1 cellular context compared by ENCODE assay signal in the genomic region with DNA sequence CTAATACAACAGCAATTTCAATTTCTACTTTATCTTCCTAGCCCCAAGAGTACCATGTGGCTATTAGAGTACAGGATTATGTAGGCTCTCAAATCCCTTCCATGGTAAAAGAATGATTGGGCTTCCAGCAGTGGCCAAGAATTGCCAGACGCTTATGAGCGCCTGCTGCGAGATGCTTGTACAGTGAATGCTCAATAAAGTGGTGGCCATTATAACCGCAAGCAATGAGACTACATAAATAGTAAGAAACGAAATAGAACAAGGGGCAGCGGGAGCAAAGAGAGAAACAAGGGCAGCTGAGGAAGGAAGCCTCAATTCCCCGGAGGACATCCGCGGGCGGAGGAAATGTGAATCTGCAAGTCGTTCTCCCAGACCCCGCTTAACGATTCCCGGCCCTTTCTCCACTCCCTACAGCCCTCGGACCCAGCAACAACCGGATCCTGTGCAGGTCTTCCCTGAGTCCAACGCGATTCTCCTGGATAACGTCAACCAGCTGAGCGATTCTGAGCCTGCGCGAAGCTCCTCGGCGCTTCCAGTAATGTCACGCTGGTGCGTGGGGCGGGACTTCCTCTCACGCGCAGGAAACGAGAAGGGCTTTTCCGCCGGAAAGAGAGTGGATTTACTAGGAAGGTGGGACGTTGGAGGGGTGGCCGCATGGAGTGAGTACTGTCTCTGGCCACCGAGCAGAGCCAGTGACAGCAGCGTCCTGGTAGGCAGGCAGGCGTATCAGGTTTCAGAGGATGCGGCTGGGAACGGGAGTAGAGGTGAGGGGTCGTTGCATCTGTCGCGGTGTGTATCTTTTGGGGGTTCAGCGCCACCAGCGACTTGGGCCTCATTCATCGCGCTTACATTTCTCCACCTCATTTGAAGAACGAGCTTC.
TF ChIP-seq lines count a peak whose summit lies in the region.

No MANE protein-coding gene starts in this region.

TF ChIP-seq in WTC11, 78 proteins besides CTCF, POLR2A, EP300 and RAD21 (continued from another document and continues in another):
- TF ChIP-seq NR3C1 (CRISPR knock-in tag; conservative IDR thresholded peaks at IDR 0.05; ENCODE audit: low read depth) (no peak), MYBL2 (CRISPR knock-in tag; IDR thresholded peaks at IDR 0.05) (0 out of 2 replicates have a peak, but pooled peaks have one; percentile 32), SP1 (CRISPR knock-in tag; conservative IDR thresholded peaks at IDR 0.05) (peak; percentile 47; the same call in 1 of the 2 replicates), ESRRA (CRISPR knock-in tag; IDR thresholded peaks at IDR 0.05; ENCODE audit: borderline replicate concordance) (no peak), ZNF263 (CRISPR knock-in tag; IDR thresholded peaks at IDR 0.05; ENCODE audit: low read depth) (no peak), CREB1 (CRISPR knock-in tag; IDR thresholded peaks at IDR 0.05) (no peak), ZNF121 (CRISPR knock-in tag; IDR thresholded peaks at IDR 0.05) (no peak), EMX1 (CRISPR knock-in tag; IDR thresholded peaks at IDR 0.05) (no peak), ZNF423 (CRISPR knock-in tag; IDR thresholded peaks at IDR 0.05) (no peak), TP53 (CRISPR knock-in tag; IDR thresholded peaks at IDR 0.05) (no peak), SMAD3 (CRISPR knock-in tag; IDR thresholded peaks at IDR 0.05; ENCODE audit: borderline replicate concordance) (no peak), CBFB (CRISPR knock-in tag; IDR thresholded peaks at IDR 0.05; ENCODE audit: low read depth) (no peak), RELA (CRISPR knock-in tag; IDR thresholded peaks at IDR 0.05; ENCODE audit: borderline replicate concordance) (no peak), TCF7 (CRISPR knock-in tag; IDR thresholded peaks at IDR 0.05; ENCODE audit: low read depth) (no peak), NR2C2 (CRISPR knock-in tag; IDR thresholded peaks at IDR 0.05) (no peak), NR1H2 (CRISPR knock-in tag; IDR thresholded peaks at IDR 0.05) (no peak), SMAD4 (CRISPR knock-in tag; IDR thresholded peaks at IDR 0.05) (no peak), ELF4 (CRISPR knock-in tag; IDR thresholded peaks at IDR 0.05; ENCODE audit: low read depth) (no peak), TEAD4 (CRISPR knock-in tag; IDR thresholded peaks at IDR 0.05) (no peak), RORB (CRISPR knock-in tag; IDR thresholded peaks at IDR 0.05) (no peak), HMGA2 (CRISPR knock-in tag; IDR thresholded peaks at IDR 0.05) (no peak), OVOL2 (CRISPR knock-in tag; IDR thresholded peaks at IDR 0.05; ENCODE audit: borderline replicate concordance) (no peak), KAT7 (CRISPR knock-in tag; IDR thresholded peaks at IDR 0.05; ENCODE audit: borderline replicate concordance) (no peak)
- TF ChIP-seq, protein P1, sequence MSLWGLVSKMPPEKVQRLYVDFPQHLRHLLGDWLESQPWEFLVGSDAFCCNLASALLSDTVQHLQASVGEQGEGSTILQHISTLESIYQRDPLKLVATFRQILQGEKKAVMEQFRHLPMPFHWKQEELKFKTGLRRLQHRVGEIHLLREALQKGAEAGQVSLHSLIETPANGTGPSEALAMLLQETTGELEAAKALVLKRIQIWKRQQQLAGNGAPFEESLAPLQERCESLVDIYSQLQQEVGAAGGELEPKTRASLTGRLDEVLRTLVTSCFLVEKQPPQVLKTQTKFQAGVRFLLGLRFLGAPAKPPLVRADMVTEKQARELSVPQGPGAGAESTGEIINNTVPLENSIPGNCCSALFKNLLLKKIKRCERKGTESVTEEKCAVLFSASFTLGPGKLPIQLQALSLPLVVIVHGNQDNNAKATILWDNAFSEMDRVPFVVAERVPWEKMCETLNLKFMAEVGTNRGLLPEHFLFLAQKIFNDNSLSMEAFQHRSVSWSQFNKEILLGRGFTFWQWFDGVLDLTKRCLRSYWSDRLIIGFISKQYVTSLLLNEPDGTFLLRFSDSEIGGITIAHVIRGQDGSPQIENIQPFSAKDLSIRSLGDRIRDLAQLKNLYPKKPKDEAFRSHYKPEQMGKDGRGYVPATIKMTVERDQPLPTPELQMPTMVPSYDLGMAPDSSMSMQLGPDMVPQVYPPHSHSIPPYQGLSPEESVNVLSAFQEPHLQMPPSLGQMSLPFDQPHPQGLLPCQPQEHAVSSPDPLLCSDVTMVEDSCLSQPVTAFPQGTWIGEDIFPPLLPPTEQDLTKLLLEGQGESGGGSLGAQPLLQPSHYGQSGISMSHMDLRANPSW (CRISPR knock-in tag; conservative IDR thresholded peaks at IDR 0.05; ENCODE audit: low read depth), result no peak
- TF ChIP-seq, protein P2, sequence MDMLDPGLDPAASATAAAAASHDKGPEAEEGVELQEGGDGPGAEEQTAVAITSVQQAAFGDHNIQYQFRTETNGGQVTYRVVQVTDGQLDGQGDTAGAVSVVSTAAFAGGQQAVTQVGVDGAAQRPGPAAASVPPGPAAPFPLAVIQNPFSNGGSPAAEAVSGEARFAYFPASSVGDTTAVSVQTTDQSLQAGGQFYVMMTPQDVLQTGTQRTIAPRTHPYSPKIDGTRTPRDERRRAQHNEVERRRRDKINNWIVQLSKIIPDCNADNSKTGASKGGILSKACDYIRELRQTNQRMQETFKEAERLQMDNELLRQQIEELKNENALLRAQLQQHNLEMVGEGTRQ (CRISPR knock-in tag; IDR thresholded peaks at IDR 0.05), result 0 out of 2 replicates have a peak, but pooled peaks have one; percentile 33
- TF ChIP-seq, protein P3, sequence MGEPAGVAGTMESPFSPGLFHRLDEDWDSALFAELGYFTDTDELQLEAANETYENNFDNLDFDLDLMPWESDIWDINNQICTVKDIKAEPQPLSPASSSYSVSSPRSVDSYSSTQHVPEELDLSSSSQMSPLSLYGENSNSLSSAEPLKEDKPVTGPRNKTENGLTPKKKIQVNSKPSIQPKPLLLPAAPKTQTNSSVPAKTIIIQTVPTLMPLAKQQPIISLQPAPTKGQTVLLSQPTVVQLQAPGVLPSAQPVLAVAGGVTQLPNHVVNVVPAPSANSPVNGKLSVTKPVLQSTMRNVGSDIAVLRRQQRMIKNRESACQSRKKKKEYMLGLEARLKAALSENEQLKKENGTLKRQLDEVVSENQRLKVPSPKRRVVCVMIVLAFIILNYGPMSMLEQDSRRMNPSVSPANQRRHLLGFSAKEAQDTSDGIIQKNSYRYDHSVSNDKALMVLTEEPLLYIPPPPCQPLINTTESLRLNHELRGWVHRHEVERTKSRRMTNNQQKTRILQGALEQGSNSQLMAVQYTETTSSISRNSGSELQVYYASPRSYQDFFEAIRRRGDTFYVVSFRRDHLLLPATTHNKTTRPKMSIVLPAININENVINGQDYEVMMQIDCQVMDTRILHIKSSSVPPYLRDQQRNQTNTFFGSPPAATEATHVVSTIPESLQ (CRISPR knock-in tag; IDR thresholded peaks at IDR 0.05), result no peak
- TF ChIP-seq, protein P4, sequence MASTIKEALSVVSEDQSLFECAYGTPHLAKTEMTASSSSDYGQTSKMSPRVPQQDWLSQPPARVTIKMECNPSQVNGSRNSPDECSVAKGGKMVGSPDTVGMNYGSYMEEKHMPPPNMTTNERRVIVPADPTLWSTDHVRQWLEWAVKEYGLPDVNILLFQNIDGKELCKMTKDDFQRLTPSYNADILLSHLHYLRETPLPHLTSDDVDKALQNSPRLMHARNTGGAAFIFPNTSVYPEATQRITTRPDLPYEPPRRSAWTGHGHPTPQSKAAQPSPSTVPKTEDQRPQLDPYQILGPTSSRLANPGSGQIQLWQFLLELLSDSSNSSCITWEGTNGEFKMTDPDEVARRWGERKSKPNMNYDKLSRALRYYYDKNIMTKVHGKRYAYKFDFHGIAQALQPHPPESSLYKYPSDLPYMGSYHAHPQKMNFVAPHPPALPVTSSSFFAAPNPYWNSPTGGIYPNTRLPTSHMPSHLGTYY (CRISPR knock-in tag; IDR thresholded peaks at IDR 0.05), result no peak
- TF ChIP-seq, protein P5, sequence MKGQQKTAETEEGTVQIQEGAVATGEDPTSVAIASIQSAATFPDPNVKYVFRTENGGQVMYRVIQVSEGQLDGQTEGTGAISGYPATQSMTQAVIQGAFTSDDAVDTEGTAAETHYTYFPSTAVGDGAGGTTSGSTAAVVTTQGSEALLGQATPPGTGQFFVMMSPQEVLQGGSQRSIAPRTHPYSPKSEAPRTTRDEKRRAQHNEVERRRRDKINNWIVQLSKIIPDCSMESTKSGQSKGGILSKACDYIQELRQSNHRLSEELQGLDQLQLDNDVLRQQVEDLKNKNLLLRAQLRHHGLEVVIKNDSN (CRISPR knock-in tag; IDR thresholded peaks at IDR 0.05), result peak; percentile 48; the same call in 1 of the 2 replicates
- TF ChIP-seq, protein P6, sequence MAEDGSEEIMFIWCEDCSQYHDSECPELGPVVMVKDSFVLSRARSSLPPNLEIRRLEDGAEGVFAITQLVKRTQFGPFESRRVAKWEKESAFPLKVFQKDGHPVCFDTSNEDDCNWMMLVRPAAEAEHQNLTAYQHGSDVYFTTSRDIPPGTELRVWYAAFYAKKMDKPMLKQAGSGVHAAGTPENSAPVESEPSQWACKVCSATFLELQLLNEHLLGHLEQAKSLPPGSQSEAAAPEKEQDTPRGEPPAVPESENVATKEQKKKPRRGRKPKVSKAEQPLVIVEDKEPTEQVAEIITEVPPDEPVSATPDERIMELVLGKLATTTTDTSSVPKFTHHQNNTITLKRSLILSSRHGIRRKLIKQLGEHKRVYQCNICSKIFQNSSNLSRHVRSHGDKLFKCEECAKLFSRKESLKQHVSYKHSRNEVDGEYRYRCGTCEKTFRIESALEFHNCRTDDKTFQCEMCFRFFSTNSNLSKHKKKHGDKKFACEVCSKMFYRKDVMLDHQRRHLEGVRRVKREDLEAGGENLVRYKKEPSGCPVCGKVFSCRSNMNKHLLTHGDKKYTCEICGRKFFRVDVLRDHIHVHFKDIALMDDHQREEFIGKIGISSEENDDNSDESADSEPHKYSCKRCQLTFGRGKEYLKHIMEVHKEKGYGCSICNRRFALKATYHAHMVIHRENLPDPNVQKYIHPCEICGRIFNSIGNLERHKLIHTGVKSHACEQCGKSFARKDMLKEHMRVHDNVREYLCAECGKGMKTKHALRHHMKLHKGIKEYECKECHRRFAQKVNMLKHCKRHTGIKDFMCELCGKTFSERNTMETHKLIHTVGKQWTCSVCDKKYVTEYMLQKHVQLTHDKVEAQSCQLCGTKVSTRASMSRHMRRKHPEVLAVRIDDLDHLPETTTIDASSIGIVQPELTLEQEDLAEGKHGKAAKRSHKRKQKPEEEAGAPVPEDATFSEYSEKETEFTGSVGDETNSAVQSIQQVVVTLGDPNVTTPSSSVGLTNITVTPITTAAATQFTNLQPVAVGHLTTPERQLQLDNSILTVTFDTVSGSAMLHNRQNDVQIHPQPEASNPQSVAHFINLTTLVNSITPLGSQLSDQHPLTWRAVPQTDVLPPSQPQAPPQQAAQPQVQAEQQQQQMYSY (CRISPR knock-in tag; IDR thresholded peaks at IDR 0.05), result peak; percentile 81
- TF ChIP-seq, protein P7, sequence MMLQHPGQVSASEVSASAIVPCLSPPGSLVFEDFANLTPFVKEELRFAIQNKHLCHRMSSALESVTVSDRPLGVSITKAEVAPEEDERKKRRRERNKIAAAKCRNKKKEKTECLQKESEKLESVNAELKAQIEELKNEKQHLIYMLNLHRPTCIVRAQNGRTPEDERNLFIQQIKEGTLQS (CRISPR knock-in tag; conservative IDR thresholded peaks at IDR 0.05), result no peak
- TF ChIP-seq, protein P8, sequence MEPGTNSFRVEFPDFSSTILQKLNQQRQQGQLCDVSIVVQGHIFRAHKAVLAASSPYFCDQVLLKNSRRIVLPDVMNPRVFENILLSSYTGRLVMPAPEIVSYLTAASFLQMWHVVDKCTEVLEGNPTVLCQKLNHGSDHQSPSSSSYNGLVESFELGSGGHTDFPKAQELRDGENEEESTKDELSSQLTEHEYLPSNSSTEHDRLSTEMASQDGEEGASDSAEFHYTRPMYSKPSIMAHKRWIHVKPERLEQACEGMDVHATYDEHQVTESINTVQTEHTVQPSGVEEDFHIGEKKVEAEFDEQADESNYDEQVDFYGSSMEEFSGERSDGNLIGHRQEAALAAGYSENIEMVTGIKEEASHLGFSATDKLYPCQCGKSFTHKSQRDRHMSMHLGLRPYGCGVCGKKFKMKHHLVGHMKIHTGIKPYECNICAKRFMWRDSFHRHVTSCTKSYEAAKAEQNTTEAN (CRISPR knock-in tag; IDR thresholded peaks at IDR 0.05), result no peak
- TF ChIP-seq, protein P9, sequence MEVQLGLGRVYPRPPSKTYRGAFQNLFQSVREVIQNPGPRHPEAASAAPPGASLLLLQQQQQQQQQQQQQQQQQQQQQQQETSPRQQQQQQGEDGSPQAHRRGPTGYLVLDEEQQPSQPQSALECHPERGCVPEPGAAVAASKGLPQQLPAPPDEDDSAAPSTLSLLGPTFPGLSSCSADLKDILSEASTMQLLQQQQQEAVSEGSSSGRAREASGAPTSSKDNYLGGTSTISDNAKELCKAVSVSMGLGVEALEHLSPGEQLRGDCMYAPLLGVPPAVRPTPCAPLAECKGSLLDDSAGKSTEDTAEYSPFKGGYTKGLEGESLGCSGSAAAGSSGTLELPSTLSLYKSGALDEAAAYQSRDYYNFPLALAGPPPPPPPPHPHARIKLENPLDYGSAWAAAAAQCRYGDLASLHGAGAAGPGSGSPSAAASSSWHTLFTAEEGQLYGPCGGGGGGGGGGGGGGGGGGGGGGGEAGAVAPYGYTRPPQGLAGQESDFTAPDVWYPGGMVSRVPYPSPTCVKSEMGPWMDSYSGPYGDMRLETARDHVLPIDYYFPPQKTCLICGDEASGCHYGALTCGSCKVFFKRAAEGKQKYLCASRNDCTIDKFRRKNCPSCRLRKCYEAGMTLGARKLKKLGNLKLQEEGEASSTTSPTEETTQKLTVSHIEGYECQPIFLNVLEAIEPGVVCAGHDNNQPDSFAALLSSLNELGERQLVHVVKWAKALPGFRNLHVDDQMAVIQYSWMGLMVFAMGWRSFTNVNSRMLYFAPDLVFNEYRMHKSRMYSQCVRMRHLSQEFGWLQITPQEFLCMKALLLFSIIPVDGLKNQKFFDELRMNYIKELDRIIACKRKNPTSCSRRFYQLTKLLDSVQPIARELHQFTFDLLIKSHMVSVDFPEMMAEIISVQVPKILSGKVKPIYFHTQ (CRISPR knock-in tag; IDR thresholded peaks at IDR 0.05), result no peak
- TF ChIP-seq, protein P10, sequence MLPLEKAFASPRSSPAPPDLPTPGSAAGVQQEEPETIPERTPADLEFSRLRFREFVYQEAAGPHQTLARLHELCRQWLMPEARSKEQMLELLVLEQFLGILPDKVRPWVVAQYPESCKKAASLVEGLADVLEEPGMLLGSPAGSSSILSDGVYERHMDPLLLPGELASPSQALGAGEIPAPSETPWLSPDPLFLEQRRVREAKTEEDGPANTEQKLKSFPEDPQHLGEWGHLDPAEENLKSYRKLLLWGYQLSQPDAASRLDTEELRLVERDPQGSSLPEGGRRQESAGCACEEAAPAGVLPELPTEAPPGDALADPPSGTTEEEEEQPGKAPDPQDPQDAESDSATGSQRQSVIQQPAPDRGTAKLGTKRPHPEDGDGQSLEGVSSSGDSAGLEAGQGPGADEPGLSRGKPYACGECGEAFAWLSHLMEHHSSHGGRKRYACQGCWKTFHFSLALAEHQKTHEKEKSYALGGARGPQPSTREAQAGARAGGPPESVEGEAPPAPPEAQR (CRISPR knock-in tag; IDR thresholded peaks at IDR 0.05), result no peak
- TF ChIP-seq, protein P11, sequence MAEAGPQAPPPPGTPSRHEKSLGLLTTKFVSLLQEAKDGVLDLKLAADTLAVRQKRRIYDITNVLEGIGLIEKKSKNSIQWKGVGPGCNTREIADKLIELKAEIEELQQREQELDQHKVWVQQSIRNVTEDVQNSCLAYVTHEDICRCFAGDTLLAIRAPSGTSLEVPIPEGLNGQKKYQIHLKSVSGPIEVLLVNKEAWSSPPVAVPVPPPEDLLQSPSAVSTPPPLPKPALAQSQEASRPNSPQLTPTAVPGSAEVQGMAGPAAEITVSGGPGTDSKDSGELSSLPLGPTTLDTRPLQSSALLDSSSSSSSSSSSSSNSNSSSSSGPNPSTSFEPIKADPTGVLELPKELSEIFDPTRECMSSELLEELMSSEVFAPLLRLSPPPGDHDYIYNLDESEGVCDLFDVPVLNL (CRISPR knock-in tag; IDR thresholded peaks at IDR 0.05; ENCODE audit: borderline replicate concordance, low read depth), result no peak
